In the genomic region with DNA sequence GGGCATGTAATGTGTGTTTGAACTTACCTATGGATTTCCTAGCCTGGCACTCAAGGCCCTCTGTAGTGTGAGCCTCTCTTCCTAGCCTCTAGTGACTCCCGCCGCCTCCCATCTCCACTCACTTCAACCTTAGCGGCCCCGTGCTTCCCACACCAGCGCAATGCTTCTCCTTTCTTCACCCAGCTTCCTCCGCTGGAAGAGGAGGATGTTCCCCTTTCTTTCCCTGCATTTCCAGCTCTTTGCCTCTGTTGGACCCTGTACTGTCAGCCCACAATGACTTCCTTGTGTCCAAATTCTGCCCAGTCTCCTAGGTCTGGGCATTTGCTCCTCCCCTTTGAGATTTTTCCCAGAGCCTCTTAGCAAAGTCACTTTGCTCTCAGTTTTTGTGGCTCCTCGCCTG, we compare ENCODE assay signal across 20 cellular contexts.
"Had no signal": no experiment of that assay in that cellular context is flagged by ENCODE, and none has a peak within 500 bp of the region (broad histone marks: within the 10 kb centered on the region; RNA-seq: fewer than 3 reads in every experiment).

No MANE protein-coding gene starts in this region.

- H3K4me1 ChIP-seq: colonic mucosa, lower lobe of right lung had no signal

- H3K9me3 Mint-ChIP-seq: activated T-cell treated with anti-CD3 and anti-CD28 coated beads, Interleukin-2, amount 50 U/mL, for 4 hours; activated T-helper 2 cell treated with anti-CD3 and anti-CD28 coated beads, Interferon-gamma antibody, Interleukin-2, Interleukin-4, amounts not matched to agents 10 μg/mL and 5 μg/mL and 100 μg/mL, durations not matched to agents 14 hours and 24 hours and 36 hours; endodermal cell; naive thymus-derived CD4-positive, alpha-beta T cell; stimulated activated naive CD8-positive, alpha-beta T cell treated with anti-CD3 and anti-CD28 coated beads, Interleukin-15, amount 100 ng/mL, for 72 hours had no signal

- H3K36me3 ChIP-seq: colonic mucosa, lower lobe of right lung, right atrium auricular region, suprapubic skin, tibial nerve, uterus, WERI-Rb-1 had no signal

- ATAC-seq: activated T-cell treated with anti-CD3 and anti-CD28 coated beads, Interleukin-2, amount 50 U/mL, for 4 hours; lower lobe of right lung; naive thymus-derived CD4-positive, alpha-beta T cell; psoas muscle; stimulated activated naive CD8-positive, alpha-beta T cell treated with anti-CD3 and anti-CD28 coated beads, Interleukin-15, amount 100 ng/mL, for 72 hours had no signal

- H3K9me3 ChIP-seq: colonic mucosa, lower lobe of right lung, psoas muscle, right atrium auricular region, suprapubic skin, tibial nerve, uterus had no signal

- H3K27ac Mint-ChIP-seq: activated naive CD8-positive, alpha-beta T cell treated with anti-CD3 and anti-CD28 coated beads, Interleukin-2, amount 10 ng/mL, durations not matched to agents 7 days and 5 days; activated T-helper 2 cell treated with anti-CD3 and anti-CD28 coated beads, Interferon-gamma antibody, Interleukin-2, Interleukin-4, amounts not matched to agents 10 μg/mL and 5 μg/mL and 100 μg/mL, durations not matched to agents 14 hours and 24 hours and 36 hours; endodermal cell had no signal

- H3K4me3 Mint-ChIP-seq: activated naive CD8-positive, alpha-beta T cell treated with anti-CD3 and anti-CD28 coated beads, Interleukin-2, amount 10 ng/mL, durations not matched to agents 7 days and 5 days; activated T-cell treated with anti-CD3 and anti-CD28 coated beads, Interleukin-2, amount 50 U/mL, for 4 hours; endodermal cell; naive thymus-derived CD4-positive, alpha-beta T cell; stimulated activated naive CD8-positive, alpha-beta T cell treated with anti-CD3 and anti-CD28 coated beads, Interleukin-15, amount 100 ng/mL, for 72 hours had no signal

- H3K4me3 ChIP-seq: colonic mucosa, lower lobe of right lung, psoas muscle, right atrium auricular region, suprapubic skin, tibial nerve, uterus had no signal

- H3K4me1 Mint-ChIP-seq: stimulated activated naive CD8-positive, alpha-beta T cell treated with anti-CD3 and anti-CD28 coated beads, Interleukin-15, amount 100 ng/mL, for 72 hours had no signal

- H3K27me3 ChIP-seq: colonic mucosa, right atrium auricular region, suprapubic skin, tibial nerve, uterus had no signal

- H3K36me3 Mint-ChIP-seq: activated naive CD8-positive, alpha-beta T cell treated with anti-CD3 and anti-CD28 coated beads, Interleukin-2, amount 10 ng/mL, durations not matched to agents 7 days and 5 days; naive thymus-derived CD4-positive, alpha-beta T cell had no signal

- H3K27me3 Mint-ChIP-seq: activated naive CD8-positive, alpha-beta T cell treated with anti-CD3 and anti-CD28 coated beads, Interleukin-2, amount 10 ng/mL, durations not matched to agents 7 days and 5 days; naive thymus-derived CD4-positive, alpha-beta T cell; stimulated activated naive CD8-positive, alpha-beta T cell treated with anti-CD3 and anti-CD28 coated beads, Interleukin-15, amount 100 ng/mL, for 72 hours had no signal

- DNase-seq: activated CD4-positive, CD25-positive, alpha-beta regulatory T cell treated with anti-CD3 and anti-CD28 coated beads, Interleukin-2, amount 50 U/mL, for 72 hours; activated CD8-positive, alpha-beta memory T cell treated with anti-CD3 and anti-CD28 coated beads, Interleukin-2, amount 50 U/mL, for 48 hours; activated naive CD4-positive, alpha-beta T cell; activated naive CD8-positive, alpha-beta T cell treated with anti-CD3 and anti-CD28 coated beads, Interleukin-2, amount 10 ng/mL, durations not matched to agents 7 days and 5 days; activated T-cell treated with anti-CD3 and anti-CD28 coated beads, Interleukin-2, amount 50 U/mL, for 4 hours; amniotic stem cell; colonic mucosa; endodermal cell; kidney; lower lobe of right lung; naive thymus-derived CD4-positive, alpha-beta T cell; psoas muscle; stimulated activated CD4-positive, alpha-beta T cell treated with anti-CD3 and anti-CD28 coated beads, Interleukin-1b, Interleukin-23, amount 100 ng/mL, for 48 hours; stimulated activated naive CD8-positive, alpha-beta T cell treated with anti-CD3 and anti-CD28 coated beads, Interleukin-15, amount 100 ng/mL, for 72 hours; uterus; WERI-Rb-1 had no signal

- H3K27ac ChIP-seq: colonic mucosa, lower lobe of right lung, psoas muscle, right atrium auricular region, suprapubic skin, tibial nerve, uterus, WERI-Rb-1 had no signal
